1 cellular context compared by ENCODE assay signal in the genomic region with DNA sequence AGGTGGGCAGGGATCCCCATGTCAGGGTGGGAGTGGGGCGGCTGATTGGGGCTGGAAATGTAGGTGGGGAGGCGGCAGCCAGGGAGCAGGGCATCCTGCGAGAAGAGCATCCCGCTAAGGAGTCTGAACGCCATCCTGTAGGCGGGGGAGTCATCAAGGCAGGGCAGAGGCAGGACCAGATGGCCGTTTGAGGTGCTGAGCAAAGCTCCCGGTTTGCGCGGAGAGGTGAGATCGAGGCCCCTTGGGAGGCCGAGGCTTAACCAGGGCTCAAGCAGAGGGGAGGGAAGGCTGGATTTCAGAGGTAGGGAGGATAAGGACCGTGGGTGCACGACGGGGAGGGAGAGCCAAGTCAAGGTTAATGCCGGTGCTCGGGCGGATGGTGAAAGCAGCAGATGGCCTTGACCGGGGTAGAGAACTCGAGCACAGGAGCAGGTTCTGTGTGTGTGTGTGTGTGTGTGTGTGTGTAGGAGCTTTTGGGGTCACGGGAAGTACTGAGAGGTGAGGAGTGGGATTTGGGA.
TF ChIP-seq lines count a peak whose summit lies in the region.

No MANE protein-coding gene starts in this region.

TF ChIP-seq in HepG2, 621 proteins besides CTCF, POLR2A, EP300 and RAD21 (continues in another document):
- TF ChIP-seq MYNN (CRISPR knock-in tag; IDR thresholded peaks at IDR 0.05; ENCODE audit: low read depth) (no peak), TRIM24 (CRISPR knock-in tag; IDR thresholded peaks at IDR 0.05) (no peak), LCORL (IDR thresholded peaks at IDR 0.05) (peak; percentile 70), LCORL (CRISPR knock-in tag; IDR thresholded peaks at IDR 0.05) (no peak; the same call in 1 of the 2 replicates), ZNF451 (CRISPR knock-in tag; IDR thresholded peaks at IDR 0.05) (0 out of 2 replicates have a peak, but pooled peaks have one; percentile 10), AGO2 (optimal IDR thresholded peaks at IDR 0.05; ENCODE audit: low read depth, low read length) (peak; percentile 51), MIER3 (CRISPR knock-in tag; IDR thresholded peaks at IDR 0.05; ENCODE audit: borderline replicate concordance) (peak; percentile 48; the same call in 1 of the 2 replicates), TBP (CRISPR knock-in tag; IDR thresholded peaks at IDR 0.05) (no peak), DNMT3B (CRISPR knock-in tag; conservative IDR thresholded peaks at IDR 0.05) (no peak), KDM5A (IDR thresholded peaks at IDR 0.05; ENCODE audit: borderline replicate concordance, low read length) (peak; percentile 45; the same call in 1 of the 2 replicates), GATAD1 (CRISPR knock-in tag; IDR thresholded peaks at IDR 0.05) (0 out of 2 replicates have a peak, but pooled peaks have one; percentile 2), ZNF788 (CRISPR knock-in tag; IDR thresholded peaks at IDR 0.05; ENCODE audit: borderline replicate concordance) (no peak), ZNF136 (CRISPR knock-in tag; IDR thresholded peaks at IDR 0.05; ENCODE audit: low read depth) (0 out of 2 replicates have a peak, but pooled peaks have one; percentile 29), MED1 (CRISPR knock-in tag; IDR thresholded peaks at IDR 0.05) (no peak), NCOA2 (CRISPR knock-in tag; IDR thresholded peaks at IDR 0.05) (0 out of 2 replicates have a peak, but pooled peaks have one; percentile 4), REL (CRISPR knock-in tag; conservative IDR thresholded peaks at IDR 0.05) (no peak), NRL (CRISPR knock-in tag; IDR thresholded peaks at IDR 0.05; ENCODE audit: borderline replicate concordance) (peak; percentile 82), KLF13 (CRISPR knock-in tag; IDR thresholded peaks at IDR 0.05) (peak; percentile 45), FOXO1 (CRISPR knock-in tag; IDR thresholded peaks at IDR 0.05) (peak; percentile 57; the same call in 1 of the 2 replicates), ZNF782 (CRISPR knock-in tag; IDR thresholded peaks at IDR 0.05; ENCODE audit: borderline replicate concordance) (0 out of 2 replicates have a peak, but pooled peaks have one; percentile 39), ZNF605 (CRISPR knock-in tag; IDR thresholded peaks at IDR 0.05) (peak; percentile 91), ZNF501 (CRISPR knock-in tag; IDR thresholded peaks at IDR 0.05) (peak; percentile 86), ZFP90 (CRISPR knock-in tag; IDR thresholded peaks at IDR 0.05; ENCODE audit: borderline replicate concordance) (peak; percentile 77; the same call in 1 of the 2 replicates), ZNF552 (CRISPR knock-in tag; IDR thresholded peaks at IDR 0.05; ENCODE audit: borderline replicate concordance) (no peak), ZNF282 (IDR thresholded peaks at IDR 0.05; ENCODE audit: partially characterized antibody) (peak; percentile 84)
- TF ChIP-seq, protein P1, sequence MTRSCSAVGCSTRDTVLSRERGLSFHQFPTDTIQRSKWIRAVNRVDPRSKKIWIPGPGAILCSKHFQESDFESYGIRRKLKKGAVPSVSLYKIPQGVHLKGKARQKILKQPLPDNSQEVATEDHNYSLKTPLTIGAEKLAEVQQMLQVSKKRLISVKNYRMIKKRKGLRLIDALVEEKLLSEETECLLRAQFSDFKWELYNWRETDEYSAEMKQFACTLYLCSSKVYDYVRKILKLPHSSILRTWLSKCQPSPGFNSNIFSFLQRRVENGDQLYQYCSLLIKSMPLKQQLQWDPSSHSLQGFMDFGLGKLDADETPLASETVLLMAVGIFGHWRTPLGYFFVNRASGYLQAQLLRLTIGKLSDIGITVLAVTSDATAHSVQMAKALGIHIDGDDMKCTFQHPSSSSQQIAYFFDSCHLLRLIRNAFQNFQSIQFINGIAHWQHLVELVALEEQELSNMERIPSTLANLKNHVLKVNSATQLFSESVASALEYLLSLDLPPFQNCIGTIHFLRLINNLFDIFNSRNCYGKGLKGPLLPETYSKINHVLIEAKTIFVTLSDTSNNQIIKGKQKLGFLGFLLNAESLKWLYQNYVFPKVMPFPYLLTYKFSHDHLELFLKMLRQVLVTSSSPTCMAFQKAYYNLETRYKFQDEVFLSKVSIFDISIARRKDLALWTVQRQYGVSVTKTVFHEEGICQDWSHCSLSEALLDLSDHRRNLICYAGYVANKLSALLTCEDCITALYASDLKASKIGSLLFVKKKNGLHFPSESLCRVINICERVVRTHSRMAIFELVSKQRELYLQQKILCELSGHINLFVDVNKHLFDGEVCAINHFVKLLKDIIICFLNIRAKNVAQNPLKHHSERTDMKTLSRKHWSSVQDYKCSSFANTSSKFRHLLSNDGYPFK (CRISPR knock-in tag; IDR thresholded peaks at IDR 0.05; ENCODE audit: borderline replicate concordance) = peak; percentile 40; the same call in 1 of the 2 replicates
- TF ChIP-seq, protein P2, sequence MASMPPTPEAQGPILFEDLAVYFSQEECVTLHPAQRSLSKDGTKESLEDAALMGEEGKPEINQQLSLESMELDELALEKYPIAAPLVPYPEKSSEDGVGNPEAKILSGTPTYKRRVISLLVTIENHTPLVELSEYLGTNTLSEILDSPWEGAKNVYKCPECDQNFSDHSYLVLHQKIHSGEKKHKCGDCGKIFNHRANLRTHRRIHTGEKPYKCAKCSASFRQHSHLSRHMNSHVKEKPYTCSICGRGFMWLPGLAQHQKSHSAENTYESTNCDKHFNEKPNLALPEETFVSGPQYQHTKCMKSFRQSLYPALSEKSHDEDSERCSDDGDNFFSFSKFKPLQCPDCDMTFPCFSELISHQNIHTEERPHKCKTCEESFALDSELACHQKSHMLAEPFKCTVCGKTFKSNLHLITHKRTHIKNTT (CRISPR knock-in tag; IDR thresholded peaks at IDR 0.05) = no peak
- TF ChIP-seq, protein P3, sequence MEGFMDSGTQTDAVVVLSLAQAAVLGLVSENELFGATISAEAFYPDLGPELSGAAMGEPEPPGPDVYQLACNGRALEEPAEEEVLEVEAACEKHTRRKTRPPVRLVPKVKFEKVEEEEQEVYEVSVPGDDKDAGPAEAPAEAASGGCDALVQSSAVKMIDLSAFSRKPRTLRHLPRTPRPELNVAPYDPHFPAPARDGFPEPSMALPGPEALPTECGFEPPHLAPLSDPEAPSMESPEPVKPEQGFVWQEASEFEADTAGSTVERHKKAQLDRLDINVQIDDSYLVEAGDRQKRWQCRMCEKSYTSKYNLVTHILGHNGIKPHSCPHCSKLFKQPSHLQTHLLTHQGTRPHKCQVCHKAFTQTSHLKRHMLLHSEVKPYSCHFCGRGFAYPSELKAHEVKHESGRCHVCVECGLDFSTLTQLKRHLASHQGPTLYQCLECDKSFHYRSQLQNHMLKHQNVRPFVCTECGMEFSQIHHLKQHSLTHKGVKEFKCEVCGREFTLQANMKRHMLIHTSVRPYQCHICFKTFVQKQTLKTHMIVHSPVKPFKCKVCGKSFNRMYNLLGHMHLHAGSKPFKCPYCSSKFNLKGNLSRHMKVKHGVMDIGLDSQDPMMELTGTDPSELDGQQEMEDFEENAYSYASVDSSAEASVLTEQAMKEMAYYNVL (CRISPR knock-in tag; IDR thresholded peaks at IDR 0.05; ENCODE audit: borderline replicate concordance) = 0 out of 2 replicates have a peak, but pooled peaks have one; percentile 11
- TF ChIP-seq, protein P4, sequence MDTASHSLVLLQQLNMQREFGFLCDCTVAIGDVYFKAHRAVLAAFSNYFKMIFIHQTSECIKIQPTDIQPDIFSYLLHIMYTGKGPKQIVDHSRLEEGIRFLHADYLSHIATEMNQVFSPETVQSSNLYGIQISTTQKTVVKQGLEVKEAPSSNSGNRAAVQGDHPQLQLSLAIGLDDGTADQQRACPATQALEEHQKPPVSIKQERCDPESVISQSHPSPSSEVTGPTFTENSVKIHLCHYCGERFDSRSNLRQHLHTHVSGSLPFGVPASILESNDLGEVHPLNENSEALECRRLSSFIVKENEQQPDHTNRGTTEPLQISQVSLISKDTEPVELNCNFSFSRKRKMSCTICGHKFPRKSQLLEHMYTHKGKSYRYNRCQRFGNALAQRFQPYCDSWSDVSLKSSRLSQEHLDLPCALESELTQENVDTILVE (CRISPR knock-in tag; IDR thresholded peaks at IDR 0.05) = no peak
- TF ChIP-seq, protein P5, sequence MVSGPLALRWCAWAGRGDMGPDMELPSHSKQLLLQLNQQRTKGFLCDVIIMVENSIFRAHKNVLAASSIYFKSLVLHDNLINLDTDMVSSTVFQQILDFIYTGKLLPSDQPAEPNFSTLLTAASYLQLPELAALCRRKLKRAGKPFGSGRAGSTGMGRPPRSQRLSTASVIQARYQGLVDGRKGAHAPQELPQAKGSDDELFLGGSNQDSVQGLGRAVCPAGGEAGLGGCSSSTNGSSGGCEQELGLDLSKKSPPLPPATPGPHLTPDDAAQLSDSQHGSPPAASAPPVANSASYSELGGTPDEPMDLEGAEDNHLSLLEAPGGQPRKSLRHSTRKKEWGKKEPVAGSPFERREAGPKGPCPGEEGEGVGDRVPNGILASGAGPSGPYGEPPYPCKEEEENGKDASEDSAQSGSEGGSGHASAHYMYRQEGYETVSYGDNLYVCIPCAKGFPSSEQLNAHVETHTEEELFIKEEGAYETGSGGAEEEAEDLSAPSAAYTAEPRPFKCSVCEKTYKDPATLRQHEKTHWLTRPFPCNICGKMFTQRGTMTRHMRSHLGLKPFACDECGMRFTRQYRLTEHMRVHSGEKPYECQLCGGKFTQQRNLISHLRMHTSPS (CRISPR knock-in tag; IDR thresholded peaks at IDR 0.05; ENCODE audit: low read depth) = no peak; the same call in 1 of the 2 replicates
- TF ChIP-seq, protein P6, sequence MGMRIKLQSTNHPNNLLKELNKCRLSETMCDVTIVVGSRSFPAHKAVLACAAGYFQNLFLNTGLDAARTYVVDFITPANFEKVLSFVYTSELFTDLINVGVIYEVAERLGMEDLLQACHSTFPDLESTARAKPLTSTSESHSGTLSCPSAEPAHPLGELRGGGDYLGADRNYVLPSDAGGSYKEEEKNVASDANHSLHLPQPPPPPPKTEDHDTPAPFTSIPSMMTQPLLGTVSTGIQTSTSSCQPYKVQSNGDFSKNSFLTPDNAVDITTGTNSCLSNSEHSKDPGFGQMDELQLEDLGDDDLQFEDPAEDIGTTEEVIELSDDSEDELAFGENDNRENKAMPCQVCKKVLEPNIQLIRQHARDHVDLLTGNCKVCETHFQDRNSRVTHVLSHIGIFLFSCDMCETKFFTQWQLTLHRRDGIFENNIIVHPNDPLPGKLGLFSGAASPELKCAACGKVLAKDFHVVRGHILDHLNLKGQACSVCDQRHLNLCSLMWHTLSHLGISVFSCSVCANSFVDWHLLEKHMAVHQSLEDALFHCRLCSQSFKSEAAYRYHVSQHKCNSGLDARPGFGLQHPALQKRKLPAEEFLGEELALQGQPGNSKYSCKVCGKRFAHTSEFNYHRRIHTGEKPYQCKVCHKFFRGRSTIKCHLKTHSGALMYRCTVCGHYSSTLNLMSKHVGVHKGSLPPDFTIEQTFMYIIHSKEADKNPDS (CRISPR knock-in tag; IDR thresholded peaks at IDR 0.05) = no peak
- TF ChIP-seq, protein P7, sequence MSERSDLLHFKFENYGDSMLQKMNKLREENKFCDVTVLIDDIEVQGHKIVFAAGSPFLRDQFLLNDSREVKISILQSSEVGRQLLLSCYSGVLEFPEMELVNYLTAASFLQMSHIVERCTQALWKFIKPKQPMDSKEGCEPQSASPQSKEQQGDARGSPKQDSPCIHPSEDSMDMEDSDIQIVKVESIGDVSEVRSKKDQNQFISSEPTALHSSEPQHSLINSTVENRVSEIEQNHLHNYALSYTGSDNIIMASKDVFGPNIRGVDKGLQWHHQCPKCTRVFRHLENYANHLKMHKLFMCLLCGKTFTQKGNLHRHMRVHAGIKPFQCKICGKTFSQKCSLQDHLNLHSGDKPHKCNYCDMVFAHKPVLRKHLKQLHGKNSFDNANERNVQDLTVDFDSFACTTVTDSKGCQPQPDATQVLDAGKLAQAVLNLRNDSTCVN (CRISPR knock-in tag; IDR thresholded peaks at IDR 0.05; ENCODE audit: borderline replicate concordance) = 0 out of 2 replicates have a peak, but pooled peaks have one; percentile 31
- TF ChIP-seq, protein P8, sequence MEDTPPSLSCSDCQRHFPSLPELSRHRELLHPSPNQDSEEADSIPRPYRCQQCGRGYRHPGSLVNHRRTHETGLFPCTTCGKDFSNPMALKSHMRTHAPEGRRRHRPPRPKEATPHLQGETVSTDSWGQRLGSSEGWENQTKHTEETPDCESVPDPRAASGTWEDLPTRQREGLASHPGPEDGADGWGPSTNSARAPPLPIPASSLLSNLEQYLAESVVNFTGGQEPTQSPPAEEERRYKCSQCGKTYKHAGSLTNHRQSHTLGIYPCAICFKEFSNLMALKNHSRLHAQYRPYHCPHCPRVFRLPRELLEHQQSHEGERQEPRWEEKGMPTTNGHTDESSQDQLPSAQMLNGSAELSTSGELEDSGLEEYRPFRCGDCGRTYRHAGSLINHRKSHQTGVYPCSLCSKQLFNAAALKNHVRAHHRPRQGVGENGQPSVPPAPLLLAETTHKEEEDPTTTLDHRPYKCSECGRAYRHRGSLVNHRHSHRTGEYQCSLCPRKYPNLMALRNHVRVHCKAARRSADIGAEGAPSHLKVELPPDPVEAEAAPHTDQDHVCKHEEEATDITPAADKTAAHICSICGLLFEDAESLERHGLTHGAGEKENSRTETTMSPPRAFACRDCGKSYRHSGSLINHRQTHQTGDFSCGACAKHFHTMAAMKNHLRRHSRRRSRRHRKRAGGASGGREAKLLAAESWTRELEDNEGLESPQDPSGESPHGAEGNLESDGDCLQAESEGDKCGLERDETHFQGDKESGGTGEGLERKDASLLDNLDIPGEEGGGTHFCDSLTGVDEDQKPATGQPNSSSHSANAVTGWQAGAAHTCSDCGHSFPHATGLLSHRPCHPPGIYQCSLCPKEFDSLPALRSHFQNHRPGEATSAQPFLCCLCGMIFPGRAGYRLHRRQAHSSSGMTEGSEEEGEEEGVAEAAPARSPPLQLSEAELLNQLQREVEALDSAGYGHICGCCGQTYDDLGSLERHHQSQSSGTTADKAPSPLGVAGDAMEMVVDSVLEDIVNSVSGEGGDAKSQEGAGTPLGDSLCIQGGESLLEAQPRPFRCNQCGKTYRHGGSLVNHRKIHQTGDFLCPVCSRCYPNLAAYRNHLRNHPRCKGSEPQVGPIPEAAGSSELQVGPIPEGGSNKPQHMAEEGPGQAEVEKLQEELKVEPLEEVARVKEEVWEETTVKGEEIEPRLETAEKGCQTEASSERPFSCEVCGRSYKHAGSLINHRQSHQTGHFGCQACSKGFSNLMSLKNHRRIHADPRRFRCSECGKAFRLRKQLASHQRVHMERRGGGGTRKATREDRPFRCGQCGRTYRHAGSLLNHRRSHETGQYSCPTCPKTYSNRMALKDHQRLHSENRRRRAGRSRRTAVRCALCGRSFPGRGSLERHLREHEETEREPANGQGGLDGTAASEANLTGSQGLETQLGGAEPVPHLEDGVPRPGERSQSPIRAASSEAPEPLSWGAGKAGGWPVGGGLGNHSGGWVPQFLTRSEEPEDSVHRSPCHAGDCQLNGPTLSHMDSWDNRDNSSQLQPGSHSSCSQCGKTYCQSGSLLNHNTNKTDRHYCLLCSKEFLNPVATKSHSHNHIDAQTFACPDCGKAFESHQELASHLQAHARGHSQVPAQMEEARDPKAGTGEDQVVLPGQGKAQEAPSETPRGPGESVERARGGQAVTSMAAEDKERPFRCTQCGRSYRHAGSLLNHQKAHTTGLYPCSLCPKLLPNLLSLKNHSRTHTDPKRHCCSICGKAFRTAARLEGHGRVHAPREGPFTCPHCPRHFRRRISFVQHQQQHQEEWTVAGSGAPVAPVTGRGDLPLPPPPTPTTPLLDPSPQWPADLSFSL (CRISPR knock-in tag; IDR thresholded peaks at IDR 0.05) = 0 out of 2 replicates have a peak, but pooled peaks have one; percentile 45
- TF ChIP-seq, protein P9, sequence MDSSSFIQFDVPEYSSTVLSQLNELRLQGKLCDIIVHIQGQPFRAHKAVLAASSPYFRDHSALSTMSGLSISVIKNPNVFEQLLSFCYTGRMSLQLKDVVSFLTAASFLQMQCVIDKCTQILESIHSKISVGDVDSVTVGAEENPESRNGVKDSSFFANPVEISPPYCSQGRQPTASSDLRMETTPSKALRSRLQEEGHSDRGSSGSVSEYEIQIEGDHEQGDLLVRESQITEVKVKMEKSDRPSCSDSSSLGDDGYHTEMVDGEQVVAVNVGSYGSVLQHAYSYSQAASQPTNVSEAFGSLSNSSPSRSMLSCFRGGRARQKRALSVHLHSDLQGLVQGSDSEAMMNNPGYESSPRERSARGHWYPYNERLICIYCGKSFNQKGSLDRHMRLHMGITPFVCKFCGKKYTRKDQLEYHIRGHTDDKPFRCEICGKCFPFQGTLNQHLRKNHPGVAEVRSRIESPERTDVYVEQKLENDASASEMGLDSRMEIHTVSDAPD (CRISPR knock-in tag; IDR thresholded peaks at IDR 0.05) = 0 out of 2 replicates have a peak, but pooled peaks have one; percentile 19
